ENCODE assay signal across 29 cellular contexts in genomic region chr12:56542164-56542563, GRCh38. TPM values are rescaled to one million over a fixed set of nuclear protein-coding genes. Genes with fewer than 3 reads are reported as not detected.
DNase-seq lines count a peak whose midpoint lies in the region; ATAC-seq, FAIRE-seq and TF ChIP-seq lines count a peak whose summit lies in the region.
"Had no signal": no experiment of that assay in that cellular context is flagged by ENCODE, and none has a peak within 500 bp of the region (broad histone marks: within the 10 kb centered on the region; RNA-seq: fewer than 3 reads in every experiment).

No MANE protein-coding gene starts in this region.

- H3K4me2 ChIP-seq in A549 = no peak overlapping the region
- no peak overlapping the region for H3K4me2 ChIP-seq in K562 (ENCODE audit: insufficient read depth, low read length)
- H3K4me2 ChIP-seq: BLaER1 had no signal

- ATAC-seq in left ventricle myocardium superior (no peak), A549 (no peak), K562 (no peak), upper lobe of left lung (ENCODE audit: low FRiP score in 2 of 2) (no peak), HG02642 (IDR thresholded peaks at IDR 0.05; ENCODE audit: poor library complexity, unreplicated experiment) (no peak), GM21381 (IDR thresholded peaks at IDR 0.05; ENCODE audit: unreplicated experiment) (no peak)
- ATAC-seq: GM12878 had no signal

- CTCF ChIA-PET in A549 (lab: Yijun Ruan, JAX) = interaction anchor here (0.6 to 5.6 kb wide), 3 partner anchors 28 to 149 kb away, joined by 3 to 35 read pairs (median 8); no protein-coding TSS in a partner anchor
- CTCF ChIA-PET in K562 (lab: Yijun Ruan, JAX; ENCODE audit: low intra/inter-chr PET ratio) = no interaction called here

- H3K9me1 ChIP-seq in K562 (ENCODE audit: control insufficient read depth, insufficient read depth, low read length) = no peaks in the 10 kb centered on the region

- no peak for TF ChIP-seq CTCF in left ventricle myocardium inferior (IDR thresholded peaks at IDR 0.05; ENCODE audit: borderline replicate concordance)
- no peak for TF ChIP-seq CTCF in A549 (IDR thresholded peaks at IDR 0.05)
- no peak for TF ChIP-seq CTCF in K562 (IDR thresholded peaks at IDR 0.05 in 2 of 3, conservative IDR thresholded peaks at IDR 0.05 in 1 of 3; ENCODE audit: insufficient read depth in 2 of 3, low read depth in 1 of 3, low read length in 3 of 3)
- no peak for TF ChIP-seq CTCF in upper lobe of left lung (IDR thresholded peaks at IDR 0.05)

- no peaks in the 10 kb centered on the region for H3K27me3 ChIP-seq in left ventricle myocardium inferior (ENCODE audit: low read depth)
- peaks cover 3 to 11% of the 10 kb centered on the region in 2 experiments; a peak in 4 of 5 replicates for H3K27me3 ChIP-seq in K562 (ENCODE audit: control insufficient read depth in 2 of 2, insufficient read depth in 2 of 2, low read length in 2 of 2)
- H3K27me3 ChIP-seq in upper lobe of left lung = no peaks in the 10 kb centered on the region
- H3K27me3 ChIP-seq: BE2C, BLaER1 had no signal

- intact Hi-C loops in left ventricle myocardium inferior (cut with micrococcal nuclease) = no loop called here
- intact Hi-C loops in left ventricle myocardium superior (cut with micrococcal nuclease) = no loop called here
- intact Hi-C loops in K562 (cut with micrococcal nuclease) = no loop called here

- 92% methylated on average over 4 of the region's 4 CpGs for WGBS in A549 (ENCODE audit: missing lambda C conversion rate)
- 3% methylated on average over 3 of the region's 4 CpGs for WGBS in K562 (ENCODE audit: insufficient coverage, low coverage, missing lambda C conversion rate)
- WGBS in upper lobe of left lung, 2 donors = 89 to 95% methylated on average over 4 of the region's 4 CpGs

- H3K4me1 ChIP-seq in left ventricle myocardium inferior (peaks cover 35% of the 10 kb centered on the region), A549 (peaks cover 21% of the 10 kb centered on the region), K562 (replicated peaks in 1 of 2; ENCODE audit: control insufficient read depth in 2 of 2, insufficient read depth in 2 of 2, low read length in 2 of 2) (no peaks in the 10 kb centered on the region), upper lobe of left lung (peaks cover 18 to 48% (median 29%) of the 10 kb centered on the region in 4 donors)
- H3K4me1 ChIP-seq: BLaER1 had no signal

- no peak for TF ChIP-seq RAD21 in A549 (conservative IDR thresholded peaks at IDR 0.05 in 1 of 2, IDR thresholded peaks at IDR 0.05 in 1 of 2)
- no peak for TF ChIP-seq RAD21 in K562 (CRISPR knock-in tag; conservative IDR thresholded peaks at IDR 0.05 in 1 of 2, IDR thresholded peaks at IDR 0.05 in 1 of 2)

- DNase-seq in left ventricle myocardium inferior = no peak
- DNase-seq in left ventricle myocardium superior = no peak
- DNase-seq in A549 (ENCODE audit: low read depth in 1 of 2, low spot score in 1 of 2) = no peak
- DNase-seq in K562 (ENCODE audit: extremely low read depth in 1 of 4, low spot score in 3 of 4) = no peak
- no peak for DNase-seq in upper lobe of left lung
- no peak for DNase-seq in GOT3 (lab: John Stamatoyannopoulos, UW)
- DNase-seq: ACHN; BE2C; C1 segment of cervical spinal cord; CD4-positive, alpha-beta memory T cell; CD4-positive, CD25-positive, alpha-beta regulatory T cell; CD8-positive, alpha-beta memory T cell; COR-L47; DMS 273 treated with DMSO at 0.1 percent for 48 hours; DMS153; DMS53; DMS79; DND-41; EL; GDM1 had no signal

- H3K9me3 ChIP-seq in left ventricle myocardium inferior (replicated peaks) (no peaks in the 10 kb centered on the region), A549 (no peaks in the 10 kb centered on the region), K562 (replicated peaks; ENCODE audit: control insufficient read depth, insufficient read depth, low read depth, low read length) (no peaks in the 10 kb centered on the region), upper lobe of left lung (no peaks in the 10 kb centered on the region)
- H3K9me3 ChIP-seq: BE2C, BLaER1 had no signal

- no peak overlapping the region for H3K9ac ChIP-seq in K562 (ENCODE audit: insufficient read depth in 1 of 2, low read depth in 2 of 2, low read length in 2 of 2)
- H3K9ac ChIP-seq: BLaER1 had no signal

- no peak overlapping the region for H3K4me3 ChIP-seq in left ventricle myocardium inferior
- H3K4me3 ChIP-seq in A549 = no peak overlapping the region
- no peak overlapping the region for H3K4me3 ChIP-seq in K562
- no peak overlapping the region for H3K4me3 ChIP-seq in upper lobe of left lung
- H3K4me3 ChIP-seq: BLaER1, GM12878 had no signal

- H3K36me3 ChIP-seq in left ventricle myocardium inferior (peaks cover 6% of the 10 kb centered on the region), K562 (ENCODE audit: control insufficient read depth, insufficient read depth, low read length) (no peaks in the 10 kb centered on the region), upper lobe of left lung (peaks cover 0 to 33% (median 0%) of the 10 kb centered on the region in 4 donors)
- H3K36me3 ChIP-seq: BE2C, BLaER1 had no signal

- TF ChIP-seq EP300 in A549 (IDR thresholded peaks at IDR 0.05) = no peak
- no peak for TF ChIP-seq EP300 in K562 (IDR thresholded peaks at IDR 0.05; ENCODE audit: low read length)
- no peak for TF ChIP-seq EP300 in upper lobe of left lung (IDR thresholded peaks at IDR 0.05)

- BruUV-seq in K562 (replicated peaks; lab: Mats Ljungman, UMichigan) = no TSS peak

- FAIRE-seq in A549 (lab: Jason Lieb, UNC) (no peak), K562 (lab: Jason Lieb, UNC) (no peak)
- FAIRE-seq: GM12878, GM12892, GM18507 had no signal

- no peaks in the 10 kb centered on the region for H4K20me1 ChIP-seq in K562 (replicated peaks; ENCODE audit: control insufficient read depth, insufficient read depth, low read length)
- H4K20me1 ChIP-seq: BLaER1 had no signal

- in situ Hi-C loops in K562 (cut with MboI) = no loop called here

- POLR2A ChIA-PET in A549 (lab: Yijun Ruan, JAX) (interaction anchor here (0.7 to 0.9 kb wide), 2 partner anchors 15 to 29 kb away, joined by 3 to 6 read pairs; no protein-coding TSS in a partner anchor), K562 (lab: Yijun Ruan, JAX) (interaction anchor here (0.6 to 0.9 kb wide), 3 partner anchors 11 to 24 kb away, joined by 3 to 4 read pairs (median 3); no protein-coding TSS in a partner anchor)

- no peak overlapping the region for H2AFZ ChIP-seq in K562 (ENCODE audit: low read depth, low read length)

- no peak for TF ChIP-seq POLR2A in A549 (IDR thresholded peaks at IDR 0.05; ENCODE audit: low read length)
- no peak for TF ChIP-seq POLR2A in K562 (conservative IDR thresholded peaks at IDR 0.05)
- no peak for TF ChIP-seq POLR2A in upper lobe of left lung (IDR thresholded peaks at IDR 0.05)

- no peaks in the 10 kb centered on the region for H3K79me2 ChIP-seq in K562 (ENCODE audit: control insufficient read depth, insufficient read depth, low read length)

- H3K27ac ChIP-seq in left ventricle myocardium inferior (replicated peaks) = peak overlapping the region; percentile 50
- no peak overlapping the region for H3K27ac ChIP-seq in A549
- no peak overlapping the region for H3K27ac ChIP-seq in K562 (ENCODE audit: extremely low read depth, low read depth, low read length)
- peak overlapping the region in 3 of 4 donors; percentile 30 to 51 (median 46) for H3K27ac ChIP-seq in upper lobe of left lung
- H3K27ac ChIP-seq: 22Rv1, BLaER1 had no signal

RNA-seq across cellular contexts. Expression of gene RBMS2, which starts 20.5 kb away (rescaled TPM):
- total RNA-seq in left ventricle myocardium inferior = 33.2 TPM
- 26.9 TPM for total RNA-seq in left ventricle myocardium superior
- polyA plus RNA-seq in A549 (2011; rRNA removed) = 46.4 and 61.6 TPM in 2 replicates
- polyA plus RNA-seq in A549 (2012; cell fraction: cytosol; rRNA removed) = 17.7 and 27.3 TPM in 2 replicates
- polyA plus RNA-seq in A549 (2012; cell fraction: nucleus; rRNA removed) = 19.4 and 20.9 TPM in 2 replicates
- 13.3 to 16.5 TPM (median 15.1 TPM) in 3 replicates for polyA plus RNA-seq in A549 (2017; fragmentation: RNase III; extraction: RNeasy Plus Mini Kit Qiagen cat#74134 plus additional on column Dnase treatment)
- polyA minus RNA-seq in A549 (2011; rRNA and poly(A)+ RNA removed) = 81.1 and 121 TPM in 2 replicates
- 1.5 and 2.0 TPM in 2 replicates for total RNA-seq in K562 (2011; cell fraction: chromatin; rRNA removed; ENCODE audit: low replicate concordance)
- 0.53 and 0.83 TPM in 2 replicates for total RNA-seq in K562 (2011; cell fraction: nucleolus; rRNA removed)
- 0.66 and 1.2 TPM in 2 replicates for total RNA-seq in K562 (2011; cell fraction: nucleoplasm; rRNA removed)
- total RNA-seq in K562 (2014; rRNA removed) = 0.09 and 0.12 TPM in 2 replicates
- 0.25 and 1.2 TPM in 2 replicates for total RNA-seq in K562 (2014; rRNA removed; fragmentation: Illumina TruSeq; extraction: Trizol)
- total RNA-seq in K562 (2015; rRNA removed; fragmentation: Illumina TruSeq; extraction: Trizol) = 0.19 and 0.29 TPM in 2 replicates
- total RNA-seq in K562 (2021) = 0.66 and 2.4 TPM in 2 replicates
- polyA plus RNA-seq in K562 (2011; rRNA removed) = 1.3 and 1.5 TPM in 2 replicates
- polyA plus RNA-seq in K562 (2011; cell fraction: cytosol; rRNA removed) = 1.3 and 1.4 TPM in 2 replicates
- polyA plus RNA-seq in K562 (2011; cell fraction: nucleus; rRNA removed) = 1.1 and 1.5 TPM in 2 replicates
- 0.56 and 0.69 TPM in 2 replicates for polyA plus RNA-seq in K562 (2012)
- polyA plus RNA-seq in K562 (2014; fragmentation: Illumina TruSeq; extraction: Trizol) = 0.44 and 10.5 TPM in 2 replicates
- under 1 TPM; 0.08 to 0.31 TPM for polyA plus RNA-seq in K562 (2014; fragmentation: Nextera tagmentation; extraction: Ambion mirVana)
- 0.36 and 0.78 TPM in 2 replicates for polyA plus RNA-seq in K562 (2014; rRNA removed)
- 4.4 and 6.9 TPM in 2 replicates for polyA minus RNA-seq in K562 (2011; rRNA and poly(A)+ RNA removed)
- polyA minus RNA-seq in K562 (2011; cell fraction: cytosol; rRNA and poly(A)+ RNA removed) = 1.5 and 3.6 TPM in 2 replicates
- 0.27 and 0.44 TPM in 2 replicates for polyA minus RNA-seq in K562 (2011; cell fraction: nucleus; rRNA and poly(A)+ RNA removed)
- total RNA-seq in upper lobe of left lung = 100 to 1,000 TPM in 1 of 6 donors, 10 to 100 TPM in 5; 43.0 to 113 (median 78.4) TPM

RNA-seq across cellular contexts. Expression of gene GLS2, which starts 54.2 kb away (rescaled TPM):
- total RNA-seq in left ventricle myocardium inferior (0.49 TPM), left ventricle myocardium superior (0.57 TPM), K562 (2014; rRNA removed) (0.29 TPM in 1 of 2 replicates, not detected in the other), K562 (2014; rRNA removed; fragmentation: Illumina TruSeq; extraction: Trizol) (not detected in 2 replicates), K562 (2015; rRNA removed; fragmentation: Illumina TruSeq; extraction: Trizol) (not detected in 2 replicates), K562 (2021) (not detected in 2 replicates), upper lobe of left lung (10 to 100 TPM in 1 of 6 donors, 1 to 10 TPM in 5; 2.0 to 11.6 (median 5.0) TPM)
- polyA plus RNA-seq in A549 (2011; rRNA removed) (0.36 and 0.61 TPM in 2 replicates), A549 (2017; fragmentation: RNase III; extraction: RNeasy Plus Mini Kit Qiagen cat#74134 plus additional on column Dnase treatment) (0.07 to 0.44 TPM (median 0.18 TPM) in 3 replicates), K562 (2011; rRNA removed) (0.09 and 0.11 TPM in 2 replicates), K562 (2014; fragmentation: Illumina TruSeq; extraction: Trizol) (not detected in 2 replicates), K562 (2014; fragmentation: Nextera tagmentation; extraction: Ambion mirVana) (not detected), K562 (2014; rRNA removed) (not detected in 2 replicates)
- 0.16 and 0.30 TPM in 2 replicates for polyA plus RNA-seq in A549 (2012; cell fraction: cytosol; rRNA removed)
- polyA plus RNA-seq in A549 (2012; cell fraction: nucleus; rRNA removed) = 0.09 and 0.24 TPM in 2 replicates
- 0.17 and 1.1 TPM in 2 replicates for polyA minus RNA-seq in A549 (2011; rRNA and poly(A)+ RNA removed)
- total RNA-seq in K562 (2011; cell fraction: chromatin; rRNA removed; ENCODE audit: low replicate concordance) = not detected in 2 replicates
- total RNA-seq in K562 (2011; cell fraction: nucleolus; rRNA removed) = not detected in 2 replicates
- total RNA-seq in K562 (2011; cell fraction: nucleoplasm; rRNA removed) = not detected in 2 replicates
- 0.04 and 0.12 TPM in 2 replicates for polyA plus RNA-seq in K562 (2011; cell fraction: cytosol; rRNA removed)
- polyA plus RNA-seq in K562 (2011; cell fraction: nucleus; rRNA removed) = 0.11 and 0.39 TPM in 2 replicates
- polyA plus RNA-seq in K562 (2012) = not detected in 2 replicates
- polyA minus RNA-seq in K562 (2011; rRNA and poly(A)+ RNA removed) = 0.21 TPM in 1 of 2 replicates, not detected in the other
- not detected in 2 replicates for polyA minus RNA-seq in K562 (2011; cell fraction: cytosol; rRNA and poly(A)+ RNA removed)
- not detected in 2 replicates for polyA minus RNA-seq in K562 (2011; cell fraction: nucleus; rRNA and poly(A)+ RNA removed)
- total RNA-seq: A673 had no signal
- polyA plus RNA-seq: CD14-positive monocyte had no signal

Comparison
In these comparisons a context has a peak if more than half of its experiments do, and no peak if none do; other contexts are left out.
1. H3K27ac ChIP-seq: peak in left ventricle myocardium inferior (single experiment) and upper lobe of left lung (3 of 4); none in A549 (0 of 2) and K562 (single experiment).